14 cellular contexts compared by ENCODE assay signal in genomic region chr11:70456921-70457532, GRCh38. TPM values are rescaled to one million over a fixed set of nuclear protein-coding genes. Genes with fewer than 3 reads are reported as not detected.
DNase-seq lines count a peak whose midpoint lies in the region; ATAC-seq and TF ChIP-seq lines count a peak whose summit lies in the region.
"Had no signal": no experiment of that assay in that cellular context is flagged by ENCODE, and none has a peak within 500 bp of the region (broad histone marks: within the 10 kb centered on the region; RNA-seq: fewer than 3 reads in every experiment).

No MANE protein-coding gene starts in this region.

- H3K4me3 ChIP-seq in ovary: no peak overlapping the region
- no peak overlapping the region for H3K4me3 ChIP-seq in sigmoid colon
- H3K4me3 ChIP-seq: uterus had no signal

- no peaks in the 10 kb centered on the region for H3K9me3 Mint-ChIP-seq in T-helper 2 cell treated with Interferon-gamma antibody and Interleukin-4, amounts not matched to agents 5 μg/mL and 100 μg/mL, for 36 hours

- TF ChIP-seq EP300 in ovary (IDR thresholded peaks at IDR 0.05) (no peak), sigmoid colon (IDR thresholded peaks at IDR 0.05) (no peak)

- no peaks in the 10 kb centered on the region for H3K27me3 ChIP-seq in ovary
- H3K27me3 ChIP-seq in sigmoid colon: peaks cover 0 to 18% (median 13%) of the 10 kb centered on the region in 3 donors
- H3K27me3 ChIP-seq: uterus had no signal

- TF ChIP-seq CTCF in ovary (IDR thresholded peaks at IDR 0.05) (no peak), sigmoid colon (IDR thresholded peaks at IDR 0.05) (no peak)

- H3K36me3 ChIP-seq in ovary: no peaks in the 10 kb centered on the region
- no peaks in the 10 kb centered on the region for H3K36me3 ChIP-seq in sigmoid colon
- H3K36me3 ChIP-seq: uterus had no signal

- no peak overlapping the region for H3K27ac Mint-ChIP-seq in T-helper 2 cell treated with Interferon-gamma antibody and Interleukin-4, amounts not matched to agents 5 μg/mL and 100 μg/mL, for 36 hours

- H3K4me3 Mint-ChIP-seq in T-helper 2 cell treated with Interferon-gamma antibody and Interleukin-4, amounts not matched to agents 5 μg/mL and 100 μg/mL, for 36 hours: no peak overlapping the region

- WGBS in ovary, 3 donors: 75 to 84% (median 77%) methylated on average over 27 to 31 of the region's 31 CpGs
- WGBS in sigmoid colon, 2 donors: 74 to 79% methylated on average over 31 of the region's 31 CpGs

- no peaks in the 10 kb centered on the region for H3K36me3 Mint-ChIP-seq in T-helper 2 cell treated with Interferon-gamma antibody and Interleukin-4, amounts not matched to agents 5 μg/mL and 100 μg/mL, for 36 hours (ENCODE audit: low read depth)

- H3K27ac ChIP-seq in ovary (no peak overlapping the region), sigmoid colon (no peak overlapping the region)
- H3K27ac ChIP-seq: parathyroid adenoma, uterus had no signal

- TF ChIP-seq POLR2A in ovary (IDR thresholded peaks at IDR 0.05) (no peak), sigmoid colon (IDR thresholded peaks at IDR 0.05) (no peak)

- H3K27me3 Mint-ChIP-seq in T-helper 2 cell treated with Interferon-gamma antibody and Interleukin-4, amounts not matched to agents 5 μg/mL and 100 μg/mL, for 36 hours (ENCODE audit: low read depth): no peaks in the 10 kb centered on the region

- DNase-seq in AG20443 (ENCODE audit: low spot score) (peak; percentile 77), LHCN-M2 (ENCODE audit: low read depth) (peak; percentile 57), dermis blood vessel endothelial cell (peak; percentile 63), lung microvascular endothelial cell (ENCODE audit: low read depth in 2 of 2) (peak; percentile 34 to 65), ovary (no peak), sigmoid colon (no peak)
- no peak for DNase-seq in T-helper 2 cell treated with Interferon-gamma antibody and Interleukin-4, amounts not matched to agents 5 μg/mL and 100 μg/mL, for 36 hours (ENCODE audit: low spot score)
- DNase-seq: activated naive CD4-positive, alpha-beta T cell treated with Interleukin-2 at 50 U/mL for 16 hours; effector memory CD4-positive, alpha-beta T cell; left cardiac atrium; NCI-H1436; uterus had no signal

- no peaks in the 10 kb centered on the region for H3K9me3 ChIP-seq in ovary
- H3K9me3 ChIP-seq in sigmoid colon: no peaks in the 10 kb centered on the region
- H3K9me3 ChIP-seq: uterus had no signal

- ATAC-seq in GM18520 (IDR thresholded peaks at IDR 0.05; ENCODE audit: unreplicated experiment): no peak

- intact Hi-C loops in ovary (cut with DNase I): no loop called here
- intact Hi-C loops in sigmoid colon (cut with DNase I): no loop called here

- no peaks in the 10 kb centered on the region for H3K4me1 Mint-ChIP-seq in T-helper 2 cell treated with Interferon-gamma antibody and Interleukin-4, amounts not matched to agents 5 μg/mL and 100 μg/mL, for 36 hours (ENCODE audit: low read depth)

- H3K4me1 ChIP-seq in ovary (ENCODE audit: insufficient read depth) (no peaks in the 10 kb centered on the region), sigmoid colon (peaks cover 0 to 5% (median 0%) of the 10 kb centered on the region in 4 donors)
- H3K4me1 ChIP-seq: parathyroid adenoma, uterus had no signal

RNA-seq across cellular contexts. Expression of gene CTTN, which starts 58.7 kb away (rescaled TPM):
- total RNA-seq in LHCN-M2 (2014; rRNA removed) (286 and 294 TPM in 2 replicates), dermis blood vessel endothelial cell (369 and 441 TPM in 2 replicates), lung microvascular endothelial cell (174 and 234 TPM in 2 replicates), ovary (100 to 1,000 TPM; 197 to 321 (median 207) TPM), sigmoid colon (100 to 1,000 TPM; 128 to 312 (median 157) TPM)
- 170 TPM for polyA plus RNA-seq in LHCN-M2 (2012)
- polyA plus RNA-seq in ovary (100 to 1,000 TPM; 129 to 131 TPM), sigmoid colon (100 to 1,000 TPM in 2 of 3 donors, 10 to 100 TPM in 1; 87.1 to 152 (median 102) TPM)

Comparison
In these comparisons a context has a peak if more than half of its experiments do, and no peak if none do; other contexts are left out.
1. DNase-seq: peak in AG20443 (single experiment), LHCN-M2 (single experiment), dermis blood vessel endothelial cell (single experiment) and lung microvascular endothelial cell (2 of 2); none in ovary (0 of 5), T-helper 2 cell treated with Interferon-gamma antibody and Interleukin-4, amounts not matched to agents 5 μg/mL and 100 μg/mL, for 36 hours (single experiment) and sigmoid colon (single experiment).